13 cellular contexts compared by ENCODE assay signal in the genomic region with DNA sequence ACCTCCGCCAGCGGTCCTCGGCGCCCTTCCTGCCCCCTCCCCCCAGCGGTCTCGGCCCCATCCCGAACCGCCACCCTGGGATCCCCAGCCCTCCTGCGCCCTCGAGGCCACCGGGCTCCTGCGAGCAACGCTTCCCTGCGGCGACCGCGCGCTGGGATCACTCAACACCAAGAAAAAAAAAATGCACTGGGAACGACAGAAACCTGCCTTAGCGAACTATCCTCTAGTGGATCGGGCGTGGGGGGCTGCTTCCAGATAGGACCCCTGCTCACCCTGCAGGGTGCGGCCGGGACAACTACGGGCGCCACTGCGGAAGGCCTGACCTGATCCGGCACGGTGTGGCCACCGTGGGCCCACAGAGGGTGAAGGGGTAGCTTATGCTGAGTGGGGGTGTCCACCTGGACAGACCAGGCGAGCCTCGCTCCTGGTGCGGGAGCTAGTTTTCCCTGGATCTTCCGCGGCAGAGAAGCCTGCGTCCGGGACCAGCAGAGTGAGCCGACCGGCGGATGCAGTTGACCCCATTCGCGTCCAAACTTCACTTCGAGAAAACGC. TPM values are rescaled to one million over a fixed set of nuclear protein-coding genes. Genes with fewer than 3 reads are reported as not detected.
DNase-seq lines count a peak whose midpoint lies in the region; ATAC-seq, FAIRE-seq and TF ChIP-seq lines count a peak whose summit lies in the region.
"Had no signal": no experiment of that assay in that cellular context is flagged by ENCODE, and none has a peak within 500 bp of the region (broad histone marks: within the 10 kb centered on the region; RNA-seq: fewer than 3 reads in every experiment).

No MANE protein-coding gene starts in this region.

- H3K4me1 ChIP-seq in SK-N-SH (ENCODE audit: control insufficient read depth in 1 of 2, insufficient read depth in 2 of 2, low read depth in 1 of 2, low read length in 1 of 2) (peaks cover 2 to 3% of the 10 kb centered on the region in 2 experiments; a peak in 1 of 4 replicates), endodermal cell (ENCODE audit: control insufficient read depth, insufficient read depth, low read length) (no peaks in the 10 kb centered on the region), skeletal muscle tissue (ENCODE audit: control insufficient read depth in 3 of 3, insufficient read depth in 3 of 3, low read length in 3 of 3) (peaks cover 40 to 43% (median 41%) of the 10 kb centered on the region in 3 donors), A673 (ENCODE audit: insufficient read depth, low read length, poor library complexity, severe bottlenecking) (peaks cover 11% of the 10 kb centered on the region)

- DNase-seq in SK-N-SH: peak; percentile 27
- DNase-seq in NCI-H2171 treated with DMSO at 0.1 percent for 48 hours (lab: John Stamatoyannopoulos, UW): peak; percentile 15
- DNase-seq in endodermal cell: no peak
- no peak for DNase-seq in GM13977 (ENCODE audit: low spot score)
- no peak for DNase-seq in A673 (ENCODE audit: low spot score)
- DNase-seq in HTR-8/SVneo (ENCODE audit: insufficient read length, low spot score): no peak
- DNase-seq: T-helper 1 cell had no signal

- POLR2A ChIA-PET in SK-N-SH (lab: Yijun Ruan, JAX): no interaction called here
- POLR2A ChIA-PET in A673 (lab: Charles Lee; ENCODE audit: low non-redundant PET): no interaction called here

- peak overlapping the region; percentile 45 for H3K4me3 Mint-ChIP-seq in endodermal cell

- FAIRE-seq in HTR-8/SVneo (lab: Jason Lieb, UNC): no peak

- peaks cover 37% of the 10 kb centered on the region for H3K4me1 Mint-ChIP-seq in endodermal cell

- H3K9ac ChIP-seq in SK-N-SH (no peak overlapping the region), endodermal cell (ENCODE audit: extremely low read depth, low read length, poor library complexity, severe bottlenecking) (no peak overlapping the region), skeletal muscle tissue (ENCODE audit: low read depth in 1 of 3, low read length in 3 of 3) (no peak overlapping the region)

- TF ChIP-seq CTCF in SK-N-SH (IDR thresholded peaks at IDR 0.05): no peak
- no peak for TF ChIP-seq CTCF in endodermal cell (conservative IDR thresholded peaks at IDR 0.05)
- no peak for TF ChIP-seq CTCF in GM13977 (IDR thresholded peaks at IDR 0.05; ENCODE audit: extremely low read depth, insufficient read depth, missing control alignments)
- TF ChIP-seq CTCF in A673 (conservative IDR thresholded peaks at IDR 0.05; ENCODE audit: low read depth, low read length): no peak

- no peaks in the 10 kb centered on the region for H3K36me3 ChIP-seq in SK-N-SH (replicated peaks in 1 of 2; ENCODE audit: control insufficient read depth in 1 of 2, insufficient read depth in 2 of 2, low read length in 1 of 2)
- H3K36me3 ChIP-seq in endodermal cell (ENCODE audit: control insufficient read depth, insufficient read depth, low read length): no peaks in the 10 kb centered on the region
- H3K36me3 ChIP-seq in skeletal muscle tissue (ENCODE audit: control insufficient read depth in 3 of 3, insufficient read depth in 3 of 3, low read length in 3 of 3): no peaks in the 10 kb centered on the region
- no peaks in the 10 kb centered on the region for H3K36me3 ChIP-seq in A673 (ENCODE audit: insufficient read depth, low read length, poor library complexity, severe bottlenecking)

- in situ Hi-C loops in GM13977 (cut with MboI; ENCODE audit: low pct_unique_long_range_greater_than_20kb, low sequenced_read_pairs, unreplicated experiment): no loop called here

- H3K9me2 ChIP-seq in SK-N-SH: no peaks in the 10 kb centered on the region

- ATAC-seq in SK-N-SH treated with all-trans-retinoic acid at 6 μM for 48 hours: no peak
- ATAC-seq: activated CD8-positive, alpha-beta memory T cell treated with anti-CD3 and anti-CD28 coated beads, Interleukin-2, amount 10 ng/mL, durations not matched to agents 7 days and 5 days had no signal

- 27% methylated on average over 12 of the region's 44 CpGs for WGBS in SK-N-SH (ENCODE audit: low lambda C conversion rate)
- 1 to 2% methylated on average over 22 to 44 of the region's 44 CpGs for WGBS in endodermal cell (ENCODE audit: insufficient coverage in 1 of 2, insufficient read length in 1 of 2), 2 experiments

- no peak overlapping the region; the same call in 1 of the 2 replicates for H3K4me2 ChIP-seq in SK-N-SH

- no peaks in the 10 kb centered on the region for H4K20me1 ChIP-seq in SK-N-SH (ENCODE audit: insufficient read depth)

- H3K27me3 ChIP-seq in SK-N-SH (ENCODE audit: insufficient read depth) (peaks cover 91% of the 10 kb centered on the region), endodermal cell (ENCODE audit: control insufficient read depth, insufficient read depth, low read length, poor library complexity, severe bottlenecking) (peaks cover 96% of the 10 kb centered on the region), skeletal muscle tissue (ENCODE audit: control insufficient read depth in 3 of 3, insufficient read depth in 3 of 3, low read length in 3 of 3) (peaks cover 78 to 93% (median 80%) of the 10 kb centered on the region in 3 donors), A673 (replicated peaks; ENCODE audit: insufficient read depth, low read depth, low read length, poor library complexity) (no peaks in the 10 kb centered on the region)

- H3K36me3 Mint-ChIP-seq in endodermal cell (ENCODE audit: low read depth): no peaks in the 10 kb centered on the region

- peaks cover 97% of the 10 kb centered on the region for H3K27me3 Mint-ChIP-seq in endodermal cell (ENCODE audit: insufficient read depth)

- no peak overlapping the region for H2AFZ ChIP-seq in SK-N-SH (ENCODE audit: low read depth)

- intact Hi-C loops in A673 (cut with micrococcal nuclease; ENCODE audit: unreplicated experiment): no loop called here

- H3K9me3 Mint-ChIP-seq in endodermal cell: no peaks in the 10 kb centered on the region

- H3K9me3 ChIP-seq in SK-N-SH: no peaks in the 10 kb centered on the region
- H3K9me3 ChIP-seq in endodermal cell (ENCODE audit: control insufficient read depth, low read length): no peaks in the 10 kb centered on the region
- no peaks in the 10 kb centered on the region for H3K9me3 ChIP-seq in skeletal muscle tissue (ENCODE audit: control insufficient read depth in 3 of 3, low read length in 3 of 3)
- no peaks in the 10 kb centered on the region for H3K9me3 ChIP-seq in A673 (ENCODE audit: low read depth, low read length, poor library complexity, severe bottlenecking)

- no peak overlapping the region for H3K27ac ChIP-seq in SK-N-SH (ENCODE audit: low read depth in 2 of 2, low read length in 1 of 2)
- H3K27ac ChIP-seq in endodermal cell (ENCODE audit: low read depth, low read length): no peak overlapping the region
- no peak overlapping the region for H3K27ac ChIP-seq in skeletal muscle tissue (ENCODE audit: low read depth, low read length)
- no peak overlapping the region for H3K27ac ChIP-seq in A673 (ENCODE audit: low read depth, low read length, poor library complexity, severe bottlenecking)

- H3K4me3 ChIP-seq in SK-N-SH (ENCODE audit: low read depth in 2 of 2, low read length in 1 of 2) (no peak overlapping the region), endodermal cell (ENCODE audit: low read length) (peak overlapping the region; percentile 49), skeletal muscle tissue (ENCODE audit: low read length in 3 of 3) (peak overlapping the region in 2 of 3 donors; percentile 4 to 14), A673 (ENCODE audit: low read depth, low read length, poor library complexity, severe bottlenecking) (no peak overlapping the region)

- H3K27ac Mint-ChIP-seq in endodermal cell: no peak overlapping the region
- H3K27ac Mint-ChIP-seq: activated CD8-positive, alpha-beta memory T cell treated with anti-CD3 and anti-CD28 coated beads, Interleukin-2, amount 10 ng/mL, durations not matched to agents 7 days and 5 days had no signal

- no TSS peak for BruUV-seq in A673 (replicated peaks; lab: Mats Ljungman, UMichigan)

- CTCF ChIA-PET in SK-N-SH (lab: Yijun Ruan, JAX) (interaction anchor here (0.7 to 12.1 kb wide), 15 partner anchors 8 to 414 kb away, joined by 3 to 285 read pairs (median 4); partner anchors contain the start of gene TOMM6), A673 (lab: Charles Lee) (no interaction called here)

- no peak for TF ChIP-seq RAD21 in SK-N-SH (IDR thresholded peaks at IDR 0.05; ENCODE audit: low read length)

- H3K79me2 ChIP-seq in SK-N-SH (ENCODE audit: insufficient read depth): no peaks in the 10 kb centered on the region

- peaks cover 3% of the 10 kb centered on the region for H3F3A ChIP-seq in SK-N-SH (replicated peaks; ENCODE audit: insufficient read depth)

- TF ChIP-seq EP300 in SK-N-SH (IDR thresholded peaks at IDR 0.05; ENCODE audit: borderline replicate concordance in 1 of 2, low read depth in 1 of 2, low read length in 1 of 2): no peak

TF ChIP-seq in SK-N-SH treated with all-trans-retinoic acid at 6 μM for 48 hours, 23 proteins besides CTCF, POLR2A, EP300 and RAD21:
- TF ChIP-seq, protein P1, sequence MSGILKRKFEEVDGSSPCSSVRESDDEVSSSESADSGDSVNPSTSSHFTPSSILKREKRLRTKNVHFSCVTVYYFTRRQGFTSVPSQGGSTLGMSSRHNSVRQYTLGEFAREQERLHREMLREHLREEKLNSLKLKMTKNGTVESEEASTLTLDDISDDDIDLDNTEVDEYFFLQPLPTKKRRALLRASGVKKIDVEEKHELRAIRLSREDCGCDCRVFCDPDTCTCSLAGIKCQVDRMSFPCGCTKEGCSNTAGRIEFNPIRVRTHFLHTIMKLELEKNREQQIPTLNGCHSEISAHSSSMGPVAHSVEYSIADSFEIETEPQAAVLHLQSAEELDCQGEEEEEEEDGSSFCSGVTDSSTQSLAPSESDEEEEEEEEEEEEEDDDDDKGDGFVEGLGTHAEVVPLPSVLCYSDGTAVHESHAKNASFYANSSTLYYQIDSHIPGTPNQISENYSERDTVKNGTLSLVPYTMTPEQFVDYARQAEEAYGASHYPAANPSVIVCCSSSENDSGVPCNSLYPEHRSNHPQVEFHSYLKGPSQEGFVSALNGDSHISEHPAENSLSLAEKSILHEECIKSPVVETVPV (CRISPR knock-in tag; IDR thresholded peaks at IDR 0.05): no peak
- no peak for TF ChIP-seq SNAI2 (CRISPR knock-in tag; IDR thresholded peaks at IDR 0.05)
- no peak for TF ChIP-seq BACH2 (CRISPR knock-in tag; IDR thresholded peaks at IDR 0.05; ENCODE audit: borderline replicate concordance)
- TF ChIP-seq ZNF565 (CRISPR knock-in tag; conservative IDR thresholded peaks at IDR 0.05; ENCODE audit: low read depth): no peak
TF ChIP-seq in SK-N-SH treated with all-trans-retinoic acid at 6 μM for 48 hours: peak in this region for 0.

RNA-seq across cellular contexts. Expression of gene NCR2, which starts 38.0 kb away (rescaled TPM):
- not detected in 2 replicates for polyA plus RNA-seq in SK-N-SH (2012; rRNA removed)
- polyA plus RNA-seq in SK-N-SH (2012; cell fraction: cytosol; rRNA removed): not detected in 2 replicates
- not detected in 2 replicates for polyA plus RNA-seq in SK-N-SH (2012; cell fraction: nucleus; rRNA removed)
- not detected for total RNA-seq in endodermal cell
- polyA plus RNA-seq in endodermal cell (2013, experiment 1 of 2): not detected
- polyA plus RNA-seq in endodermal cell (2013, experiment 2 of 2): not detected
- not detected for total RNA-seq in skeletal muscle tissue
- not detected in 2 replicates for total RNA-seq in A673 (2021)
- total RNA-seq: lower leg skin, M059J, renal cortical epithelial cell had no signal

Comparison
In these comparisons a context has a peak if more than half of its experiments do, and no peak if none do; other contexts are left out.
1. DNase-seq: peak in SK-N-SH (single experiment) and NCI-H2171 treated with DMSO at 0.1 percent for 48 hours (single experiment); none in endodermal cell (single experiment), GM13977 (single experiment), A673 (single experiment) and HTR-8/SVneo (single experiment).
2. H3K4me3 ChIP-seq: peak in endodermal cell (single experiment) and skeletal muscle tissue (2 of 3); none in SK-N-SH (0 of 2) and A673 (single experiment).